ENCODE assay signal across 8 cellular contexts in genomic region chr20:44887466-44887865, GRCh38. TPM values are rescaled to one million over a fixed set of nuclear protein-coding genes. Genes with fewer than 3 reads are reported as not detected.
DNase-seq lines count a peak whose midpoint lies in the region; ATAC-seq lines count a peak whose summit lies in the region.

No MANE protein-coding gene starts in this region.

- H3K9me3 Mint-ChIP-seq in activated CD8-positive, alpha-beta memory T cell treated with anti-CD3 and anti-CD28 coated beads, Interleukin-2, amount 10 ng/mL, durations not matched to agents 7 days and 5 days (ENCODE audit: low read depth), result no peaks in the 10 kb centered on the region
- no peaks in the 10 kb centered on the region for H3K9me3 Mint-ChIP-seq in activated CD4-positive, alpha-beta memory T cell treated with anti-CD3 and anti-CD28 coated beads, Interleukin-2, amount 10 ng/mL, durations not matched to agents 7 days and 5 days

- H3K27me3 Mint-ChIP-seq in activated CD8-positive, alpha-beta memory T cell treated with anti-CD3 and anti-CD28 coated beads, Interleukin-2, amount 10 ng/mL, durations not matched to agents 7 days and 5 days, result no peaks in the 10 kb centered on the region
- no peaks in the 10 kb centered on the region for H3K27me3 Mint-ChIP-seq in activated CD4-positive, alpha-beta memory T cell treated with anti-CD3 and anti-CD28 coated beads, Interleukin-2, amount 10 ng/mL, durations not matched to agents 7 days and 5 days

- CTCF ChIA-PET in activated CD8-positive, alpha-beta memory T cell treated with anti-CD3 and anti-CD28 coated beads, Interleukin-2, amount 10 ng/mL, durations not matched to agents 7 days and 5 days (lab: Charles Lee), result interaction anchor here (0.8 to 2.5 kb wide), 7 partner anchors 12 to 209 kb away, joined by 3 to 9 read pairs (median 4); partner anchors contain the start of gene PABPC1L
- CTCF ChIA-PET in activated CD4-positive, alpha-beta memory T cell treated with anti-CD3 and anti-CD28 coated beads, Interleukin-2, amount 10 ng/mL, durations not matched to agents 7 days and 5 days (lab: Charles Lee), result interaction anchor here (0.9 to 2.0 kb wide), 10 partner anchors 9 to 208 kb away, joined by 3 to 9 read pairs (median 4); partner anchors contain the start of genes PABPC1L and STK4

- no peak overlapping the region for H3K27ac ChIP-seq in stomach smooth muscle (ENCODE audit: low read length)

- POLR2A ChIA-PET in activated CD4-positive, alpha-beta memory T cell treated with anti-CD3 and anti-CD28 coated beads, Interleukin-2, amount 10 ng/mL, durations not matched to agents 7 days and 5 days (lab: Charles Lee), result interaction anchor here (1.0 to 3.4 kb wide), 6 partner anchors 10 to 236 kb away, joined by 3 to 19 read pairs (median 6); partner anchors contain the start of genes ADA and PABPC1L

- H3K27ac Mint-ChIP-seq in activated CD8-positive, alpha-beta memory T cell treated with anti-CD3 and anti-CD28 coated beads, Interleukin-2, amount 10 ng/mL, durations not matched to agents 7 days and 5 days, result peak overlapping the region; percentile 94
- peak overlapping the region; percentile 90 for H3K27ac Mint-ChIP-seq in activated CD4-positive, alpha-beta memory T cell treated with anti-CD3 and anti-CD28 coated beads, Interleukin-2, amount 10 ng/mL, durations not matched to agents 7 days and 5 days

- DNase-seq in activated CD8-positive, alpha-beta memory T cell treated with anti-CD3 and anti-CD28 coated beads, Interleukin-2, amount 10 ng/mL, durations not matched to agents 7 days and 5 days, result no peak
- DNase-seq in activated CD8-positive, alpha-beta memory T cell treated with anti-CD3 and anti-CD28 coated beads, Interleukin-2, amount 50 U/mL, for 4 hours, result no peak
- DNase-seq in activated CD4-positive, alpha-beta memory T cell treated with anti-CD3 and anti-CD28 coated beads, Interleukin-2, amount 10 ng/mL, durations not matched to agents 7 days and 5 days, result no peak
- no peak for DNase-seq in HUDEP-2 (lab: John Stamatoyannopoulos, UW; ENCODE audit: unreplicated experiment in 76 of 76)
- no peak for DNase-seq in kidney tubule cell (ENCODE audit: low spot score)
- DNase-seq in NCI-H2196 (lab: John Stamatoyannopoulos, UW; ENCODE audit: unreplicated experiment), result no peak

- H3K27me3 ChIP-seq in iPS-15b (ENCODE audit: control insufficient read depth, insufficient read depth, low read length), result no peaks in the 10 kb centered on the region
- H3K27me3 ChIP-seq in stomach smooth muscle (ENCODE audit: control insufficient read depth in 1 of 2, insufficient read depth in 2 of 2, low read length in 2 of 2), result no peaks in the 10 kb centered on the region

- H3K9ac ChIP-seq in iPS-15b (ENCODE audit: low read depth, low read length) (no peak overlapping the region), stomach smooth muscle (ENCODE audit: low read length in 2 of 2) (peak overlapping the region; percentile 5 to 13)

- peaks cover 35% of the 10 kb centered on the region for H3K36me3 Mint-ChIP-seq in activated CD8-positive, alpha-beta memory T cell treated with anti-CD3 and anti-CD28 coated beads, Interleukin-2, amount 10 ng/mL, durations not matched to agents 7 days and 5 days
- H3K36me3 Mint-ChIP-seq in activated CD4-positive, alpha-beta memory T cell treated with anti-CD3 and anti-CD28 coated beads, Interleukin-2, amount 10 ng/mL, durations not matched to agents 7 days and 5 days (ENCODE audit: low read depth), result peaks cover 58% of the 10 kb centered on the region

- H3K36me3 ChIP-seq in iPS-15b (ENCODE audit: control insufficient read depth, insufficient read depth, low read length), result no peaks in the 10 kb centered on the region
- H3K36me3 ChIP-seq in stomach smooth muscle (ENCODE audit: control insufficient read depth in 2 of 2, insufficient read depth in 2 of 2, low read length in 2 of 2), result no peaks in the 10 kb centered on the region

- peak overlapping the region; percentile 91 for H3K4me3 Mint-ChIP-seq in activated CD8-positive, alpha-beta memory T cell treated with anti-CD3 and anti-CD28 coated beads, Interleukin-2, amount 10 ng/mL, durations not matched to agents 7 days and 5 days
- H3K4me3 Mint-ChIP-seq in activated CD4-positive, alpha-beta memory T cell treated with anti-CD3 and anti-CD28 coated beads, Interleukin-2, amount 10 ng/mL, durations not matched to agents 7 days and 5 days, result peak overlapping the region; percentile 89

- no peak for ATAC-seq in activated CD8-positive, alpha-beta memory T cell treated with anti-CD3 and anti-CD28 coated beads, Interleukin-2, amount 10 ng/mL, durations not matched to agents 7 days and 5 days

- peak overlapping the region; percentile 76 for H3K4me3 ChIP-seq in iPS-15b (ENCODE audit: low read depth, low read length)
- peak overlapping the region; percentile 84 to 93 for H3K4me3 ChIP-seq in stomach smooth muscle (ENCODE audit: low read length in 2 of 2)

- H3K9me3 ChIP-seq in iPS-15b (ENCODE audit: control insufficient read depth, insufficient read depth, low read length) (no peaks in the 10 kb centered on the region), stomach smooth muscle (ENCODE audit: control insufficient read depth in 2 of 2, low read length in 2 of 2) (no peaks in the 10 kb centered on the region)

- H3K4me1 Mint-ChIP-seq in activated CD8-positive, alpha-beta memory T cell treated with anti-CD3 and anti-CD28 coated beads, Interleukin-2, amount 10 ng/mL, durations not matched to agents 7 days and 5 days, result peaks cover 57% of the 10 kb centered on the region
- H3K4me1 Mint-ChIP-seq in activated CD4-positive, alpha-beta memory T cell treated with anti-CD3 and anti-CD28 coated beads, Interleukin-2, amount 10 ng/mL, durations not matched to agents 7 days and 5 days, result peaks cover 64% of the 10 kb centered on the region

- H3K4me1 ChIP-seq in iPS-15b (ENCODE audit: control insufficient read depth, insufficient read depth, low read length) (peaks cover 16% of the 10 kb centered on the region), stomach smooth muscle (ENCODE audit: control insufficient read depth, insufficient read depth, low read length) (peaks cover 28% of the 10 kb centered on the region)

RNA-seq across cellular contexts. Expression of gene YWHAB, which starts 2.0 kb away (rescaled TPM):
- 100 to 1,000 TPM; 198 to 252 TPM for total RNA-seq in activated CD8-positive, alpha-beta memory T cell treated with anti-CD3 and anti-CD28 coated beads, Interleukin-2, amount 10 ng/mL, durations not matched to agents 7 days and 5 days
- 100 to 1,000 TPM; 277 to 279 TPM for total RNA-seq in activated CD4-positive, alpha-beta memory T cell treated with anti-CD3 and anti-CD28 coated beads, Interleukin-2, amount 10 ng/mL, durations not matched to agents 7 days and 5 days

RNA-seq across cellular contexts. Expression of gene PABPC1L, which starts 22.4 kb away (rescaled TPM):
- 100 to 1,000 TPM; 113 to 126 TPM for total RNA-seq in activated CD8-positive, alpha-beta memory T cell treated with anti-CD3 and anti-CD28 coated beads, Interleukin-2, amount 10 ng/mL, durations not matched to agents 7 days and 5 days
- 10 to 100 TPM; 57.9 to 58.9 TPM for total RNA-seq in activated CD4-positive, alpha-beta memory T cell treated with anti-CD3 and anti-CD28 coated beads, Interleukin-2, amount 10 ng/mL, durations not matched to agents 7 days and 5 days
